Comparison of ENCODE assay signal across 7 cellular contexts in genomic region chr10:43409385-43410109, GRCh38. TPM values are rescaled to one million over a fixed set of nuclear protein-coding genes. Genes with fewer than 3 reads are reported as not detected.
DNase-seq lines count a peak whose midpoint lies in the region; ATAC-seq lines count a peak whose summit lies in the region.

No MANE protein-coding gene starts in this region.

- H3K27me3 ChIP-seq in SJCRH30: no peaks in the 10 kb centered on the region

- no peaks in the 10 kb centered on the region for H3K27me3 Mint-ChIP-seq in activated naive CD8-positive, alpha-beta T cell treated with anti-CD3 and anti-CD28 coated beads, Interleukin-2, amount 50 U/mL, for 24 hours
- peaks cover 23 to 30% (median 26%) of the 10 kb centered on the region in 3 donors for H3K27me3 Mint-ChIP-seq in immature natural killer cell (ENCODE audit: low read depth in 3 of 3)

- peaks cover 25% of the 10 kb centered on the region for H3K4me1 Mint-ChIP-seq in activated naive CD8-positive, alpha-beta T cell treated with anti-CD3 and anti-CD28 coated beads, Interleukin-2, amount 50 U/mL, for 24 hours
- H3K4me1 Mint-ChIP-seq in immature natural killer cell: peaks cover 34 to 41% of the 10 kb centered on the region in 2 donors

- H3K4me1 ChIP-seq in SJCRH30: no peaks in the 10 kb centered on the region

- DNase-seq in SJCRH30 (no peak), immature natural killer cell (peak; percentile 69 to 77 (median 74))
- peak; percentile 69 for DNase-seq in activated naive CD8-positive, alpha-beta T cell treated with anti-CD3 and anti-CD28 coated beads, Interleukin-2, amount 50 U/mL, for 24 hours
- peak; percentile 81 for DNase-seq in stimulated activated CD4-positive, alpha-beta T cell treated with anti-CD3 and anti-CD28 coated beads, Interleukin-15, amount 100 ng/mL, for 24 hours

- H3K9me3 ChIP-seq in SJCRH30 (replicated peaks): no peaks in the 10 kb centered on the region

- H3K27ac ChIP-seq in SJCRH30: no peak overlapping the region; the same call in 1 of the 2 replicates

- H3K4me3 ChIP-seq in SJCRH30: peak overlapping the region; percentile 65

- peak overlapping the region; percentile 96 for H3K4me3 Mint-ChIP-seq in activated naive CD8-positive, alpha-beta T cell treated with anti-CD3 and anti-CD28 coated beads, Interleukin-2, amount 50 U/mL, for 24 hours
- peak overlapping the region; percentile 97 to 100 (median 99) for H3K4me3 Mint-ChIP-seq in immature natural killer cell

- peak overlapping the region; percentile 99 for H3K27ac Mint-ChIP-seq in activated naive CD8-positive, alpha-beta T cell treated with anti-CD3 and anti-CD28 coated beads, Interleukin-2, amount 50 U/mL, for 24 hours
- peak overlapping the region; percentile 96 to 100 (median 99) for H3K27ac Mint-ChIP-seq in immature natural killer cell

- ATAC-seq in GM19438 (IDR thresholded peaks at IDR 0.05; ENCODE audit: low read depth, unreplicated experiment): peak; percentile 0
- ATAC-seq in activated naive CD8-positive, alpha-beta T cell treated with anti-CD3 and anti-CD28 coated beads, Interleukin-2, amount 50 U/mL, for 24 hours: peak; percentile 0
- no peak for ATAC-seq in HG02678 (IDR thresholded peaks at IDR 0.05; ENCODE audit: unreplicated experiment)
- ATAC-seq in HG02938 (IDR thresholded peaks at IDR 0.05; ENCODE audit: unreplicated experiment): no peak

- H3K9me3 Mint-ChIP-seq in activated naive CD8-positive, alpha-beta T cell treated with anti-CD3 and anti-CD28 coated beads, Interleukin-2, amount 50 U/mL, for 24 hours: no peaks in the 10 kb centered on the region
- no peaks in the 10 kb centered on the region for H3K9me3 Mint-ChIP-seq in immature natural killer cell

- peaks cover 35% of the 10 kb centered on the region for H3K36me3 Mint-ChIP-seq in activated naive CD8-positive, alpha-beta T cell treated with anti-CD3 and anti-CD28 coated beads, Interleukin-2, amount 50 U/mL, for 24 hours (ENCODE audit: low read depth)
- peaks cover 0 to 4% (median 0%) of the 10 kb centered on the region in 3 donors for H3K36me3 Mint-ChIP-seq in immature natural killer cell

- no peaks in the 10 kb centered on the region for H3K36me3 ChIP-seq in SJCRH30

RNA-seq across cellular contexts. Expression of gene HNRNPF, which starts 0.6 kb away (rescaled TPM):
- 63.2 and 64.7 TPM in 2 replicates for total RNA-seq in SJCRH30 (2014; rRNA removed; shearing (Covaris generic))
- 100 to 1,000 TPM; 184 to 274 (median 203) TPM for polyA plus RNA-seq in immature natural killer cell

RNA-seq across cellular contexts. Expression of gene ZNF487, which starts 27.4 kb away (rescaled TPM):
- 0.18 and 0.38 TPM in 2 replicates for total RNA-seq in SJCRH30 (2014; rRNA removed; shearing (Covaris generic))
- polyA plus RNA-seq in immature natural killer cell: 10 to 100 TPM in 2 of 3 donors, 1 to 10 TPM in 1; 7.7 to 15.8 (median 13.0) TPM

RNA-seq across cellular contexts. Expression of gene FXYD4, which starts 38.1 kb away (rescaled TPM):
- total RNA-seq in SJCRH30 (2014; rRNA removed; shearing (Covaris generic)): not detected in 2 replicates
- polyA plus RNA-seq in immature natural killer cell: not detected

Comparison
In these comparisons a context has a peak if more than half of its experiments do, and no peak if none do; other contexts are left out.
1. ATAC-seq: peak in GM19438 (single experiment) and activated naive CD8-positive, alpha-beta T cell treated with anti-CD3 and anti-CD28 coated beads, Interleukin-2, amount 50 U/mL, for 24 hours (single experiment); none in HG02678 (single experiment) and HG02938 (single experiment).
2. DNase-seq: peak in activated naive CD8-positive, alpha-beta T cell treated with anti-CD3 and anti-CD28 coated beads, Interleukin-2, amount 50 U/mL, for 24 hours (single experiment), immature natural killer cell (3 of 3) and stimulated activated CD4-positive, alpha-beta T cell treated with anti-CD3 and anti-CD28 coated beads, Interleukin-15, amount 100 ng/mL, for 24 hours (single experiment); none in SJCRH30 (0 of 2).